In the genomic region with DNA sequence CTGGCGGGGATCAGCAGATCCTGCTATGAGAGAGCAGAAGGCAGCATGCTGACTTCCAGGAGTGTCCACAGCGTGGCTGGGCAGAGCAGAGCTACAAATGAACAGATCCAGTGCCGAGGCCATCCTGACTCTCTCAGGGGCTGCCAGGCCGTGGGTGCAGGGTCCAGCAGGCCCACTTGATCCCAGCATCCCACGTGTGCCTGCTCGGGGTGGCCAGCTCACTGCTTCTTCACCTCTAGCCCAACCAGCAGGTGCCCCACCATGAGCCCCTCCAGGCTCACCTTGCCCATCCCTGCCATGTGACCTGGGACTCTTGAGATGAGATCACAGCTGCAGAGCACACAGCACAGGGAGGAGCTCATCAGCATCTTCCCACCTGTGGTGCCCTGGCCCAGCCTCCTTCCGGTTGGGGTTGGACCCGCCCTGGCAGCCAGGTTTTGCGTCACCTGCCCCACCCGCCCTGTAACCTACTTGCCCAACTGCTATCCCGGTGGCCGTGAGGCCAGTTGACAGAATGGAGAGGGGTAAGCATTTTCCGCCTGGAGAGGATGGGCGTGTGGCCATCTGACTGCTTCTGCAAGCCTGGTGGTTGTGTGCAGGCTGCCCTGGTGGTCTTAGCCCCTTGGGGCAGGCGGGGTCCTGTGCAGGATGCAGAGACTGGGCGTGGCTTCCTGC, we compare ENCODE assay signal across 1 cellular context.
TF ChIP-seq lines count a peak whose summit lies in the region.

No MANE protein-coding gene starts in this region.

TF ChIP-seq in HepG2, 621 proteins besides CTCF, POLR2A, EP300 and RAD21:
- TF ChIP-seq ZNF720 (CRISPR knock-in tag; IDR thresholded peaks at IDR 0.05): no peak
- TF ChIP-seq, protein P1, sequence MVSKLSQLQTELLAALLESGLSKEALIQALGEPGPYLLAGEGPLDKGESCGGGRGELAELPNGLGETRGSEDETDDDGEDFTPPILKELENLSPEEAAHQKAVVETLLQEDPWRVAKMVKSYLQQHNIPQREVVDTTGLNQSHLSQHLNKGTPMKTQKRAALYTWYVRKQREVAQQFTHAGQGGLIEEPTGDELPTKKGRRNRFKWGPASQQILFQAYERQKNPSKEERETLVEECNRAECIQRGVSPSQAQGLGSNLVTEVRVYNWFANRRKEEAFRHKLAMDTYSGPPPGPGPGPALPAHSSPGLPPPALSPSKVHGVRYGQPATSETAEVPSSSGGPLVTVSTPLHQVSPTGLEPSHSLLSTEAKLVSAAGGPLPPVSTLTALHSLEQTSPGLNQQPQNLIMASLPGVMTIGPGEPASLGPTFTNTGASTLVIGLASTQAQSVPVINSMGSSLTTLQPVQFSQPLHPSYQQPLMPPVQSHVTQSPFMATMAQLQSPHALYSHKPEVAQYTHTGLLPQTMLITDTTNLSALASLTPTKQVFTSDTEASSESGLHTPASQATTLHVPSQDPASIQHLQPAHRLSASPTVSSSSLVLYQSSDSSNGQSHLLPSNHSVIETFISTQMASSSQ (IDR thresholded peaks at IDR 0.05; ENCODE audit: low read depth): no peak
- TF ChIP-seq, protein P1 (CRISPR knock-in tag; IDR thresholded peaks at IDR 0.05; ENCODE audit: borderline replicate concordance): no peak
- TF ChIP-seq IRF2 (CRISPR knock-in tag; IDR thresholded peaks at IDR 0.05): no peak
- no peak for TF ChIP-seq PTBP1 (IDR thresholded peaks at IDR 0.05; ENCODE audit: low read depth, low read length, poor library complexity, severe bottlenecking)
- TF ChIP-seq, protein P2, sequence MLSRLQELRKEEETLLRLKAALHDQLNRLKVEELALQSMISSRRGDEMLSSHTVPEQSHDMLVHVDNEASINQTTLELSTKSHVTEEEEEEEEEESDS (CRISPR knock-in tag; IDR thresholded peaks at IDR 0.05; ENCODE audit: borderline replicate concordance): no peak
- TF ChIP-seq KLF12 (CRISPR knock-in tag; IDR thresholded peaks at IDR 0.05; ENCODE audit: borderline replicate concordance): no peak
